Comparison of ENCODE assay signal across 9 cellular contexts in the genomic region with DNA sequence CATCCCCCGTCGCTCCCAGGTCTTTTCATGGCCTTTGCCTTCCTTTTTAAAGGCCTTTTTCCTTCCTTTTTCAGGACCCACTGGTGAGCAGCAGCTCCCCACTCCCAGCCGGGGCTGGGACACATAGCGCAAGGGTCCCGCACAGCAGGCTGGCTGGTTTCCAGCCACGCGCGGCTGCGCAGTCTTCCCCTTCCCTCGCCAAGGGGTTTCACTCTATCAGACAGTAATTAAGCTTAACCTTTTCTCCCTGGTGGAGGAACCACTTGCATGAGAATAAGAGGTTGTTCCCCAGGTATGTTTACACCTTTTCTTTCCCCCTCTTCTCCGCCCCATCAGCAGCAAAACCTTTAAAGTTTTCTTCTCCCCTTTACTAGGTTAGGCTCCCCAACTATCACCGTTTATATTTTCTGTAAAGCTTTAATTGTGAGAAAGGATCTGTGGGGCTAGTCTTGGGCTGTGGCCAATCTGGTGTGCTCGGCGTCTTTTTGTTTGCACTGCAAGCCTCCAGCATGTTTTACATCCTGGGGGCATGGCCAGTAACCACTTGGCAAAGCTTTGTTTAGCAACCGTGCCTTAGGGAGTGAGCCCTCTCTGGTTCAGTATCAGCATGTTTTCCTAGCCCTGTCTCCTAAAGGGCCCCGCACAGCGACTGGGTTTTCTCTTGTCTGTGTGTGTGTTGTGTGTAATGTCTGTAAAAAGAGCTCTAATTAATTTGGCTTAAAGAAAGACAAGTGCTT.
DNase-seq lines count a peak whose midpoint lies in the region; ATAC-seq and TF ChIP-seq lines count a peak whose summit lies in the region.
"Had no signal": no experiment of that assay in that cellular context is flagged by ENCODE, and none has a peak within 500 bp of the region (broad histone marks: within the 10 kb centered on the region; RNA-seq: fewer than 3 reads in every experiment).

No MANE protein-coding gene starts in this region.

- peak; percentile 88 for DNase-seq in DMS153 (lab: John Stamatoyannopoulos, UW)
- DNase-seq in NCI-H2227 (lab: John Stamatoyannopoulos, UW; ENCODE audit: unreplicated experiment), result peak; percentile 42
- DNase-seq in esophagus muscularis mucosa (ENCODE audit: extremely low spot score), result no peak
- peak; percentile 64 for DNase-seq in neural progenitor cell (ENCODE audit: low spot score)
- no peak for DNase-seq in CD4-positive, alpha-beta memory T cell
- DNase-seq in GM10266 (ENCODE audit: extremely low spot score), result no peak
- DNase-seq: SW 1271 had no signal

- peaks cover 2% of the 10 kb centered on the region for H3K9me3 Mint-ChIP-seq in neural progenitor cell
- peaks cover 0 to 1% (median 0%) of the 10 kb centered on the region in 8 donors for H3K9me3 Mint-ChIP-seq in CD4-positive, alpha-beta memory T cell

- H3K9ac ChIP-seq in neural progenitor cell, result no peak overlapping the region

- peaks cover 38% of the 10 kb centered on the region for H3F3A ChIP-seq in neural progenitor cell (ENCODE audit: low read depth)

- H3K27ac ChIP-seq in esophagus muscularis mucosa (replicated peaks in 1 of 4), result peak overlapping the region in 1 of 4 donors; percentile 40
- H3K27ac ChIP-seq in neural progenitor cell, result peak overlapping the region; percentile 69
- H3K27ac ChIP-seq in CD4-positive, alpha-beta memory T cell (ENCODE audit: low read depth, low read length), result no peak overlapping the region

- no peak for TF ChIP-seq POLR2A in esophagus muscularis mucosa (IDR thresholded peaks at IDR 0.05; ENCODE audit: low read depth)

- TF ChIP-seq CTCF in esophagus muscularis mucosa (IDR thresholded peaks at IDR 0.05) (no peak), neural progenitor cell (IDR thresholded peaks at IDR 0.05) (no peak), GM10266 (IDR thresholded peaks at IDR 0.05; ENCODE audit: control insufficient read depth, insufficient read depth, low read depth, missing control alignments) (no peak)

- H3K27me3 ChIP-seq in esophagus muscularis mucosa (no peaks in the 10 kb centered on the region), neural progenitor cell (no peaks in the 10 kb centered on the region)
- H3K27me3 ChIP-seq in CD4-positive, alpha-beta memory T cell (ENCODE audit: insufficient read depth, low read length), result no peaks in the 10 kb centered on the region

- H3K36me3 ChIP-seq in esophagus muscularis mucosa, result no peaks in the 10 kb centered on the region
- H3K36me3 ChIP-seq in neural progenitor cell, result no peaks in the 10 kb centered on the region
- no peaks in the 10 kb centered on the region for H3K36me3 ChIP-seq in CD4-positive, alpha-beta memory T cell (ENCODE audit: insufficient read depth, low read length)

- POLR2A ChIA-PET in CD4-positive, alpha-beta memory T cell (lab: Charles Lee; ENCODE audit: partially characterized antibody), result no interaction called here

- TF ChIP-seq EP300 in esophagus muscularis mucosa (IDR thresholded peaks at IDR 0.05), result no peak

- H3K9me3 ChIP-seq in esophagus muscularis mucosa (no peaks in the 10 kb centered on the region), neural progenitor cell (ENCODE audit: low read depth) (no peaks in the 10 kb centered on the region)
- H3K9me3 ChIP-seq in CD4-positive, alpha-beta memory T cell (ENCODE audit: control insufficient read depth in 1 of 2, low read length in 2 of 2), result no peaks in the 10 kb centered on the region

- peaks cover 3% of the 10 kb centered on the region for H3K27me3 Mint-ChIP-seq in neural progenitor cell (ENCODE audit: insufficient read depth, low read depth)
- peaks cover 6 to 9% of the 10 kb centered on the region in 2 donors for H3K27me3 Mint-ChIP-seq in CD4-positive, alpha-beta memory T cell

- peak overlapping the region; percentile 63 for H3K4me2 ChIP-seq in neural progenitor cell

- H3K4me3 ChIP-seq in esophagus muscularis mucosa (peak overlapping the region; percentile 32 to 54 (median 38)), neural progenitor cell (peak overlapping the region; percentile 3)
- no peak overlapping the region for H3K4me3 ChIP-seq in CD4-positive, alpha-beta memory T cell (ENCODE audit: low read length in 2 of 2)

- WGBS in esophagus muscularis mucosa, result 23% methylated on average over 17 of the region's 17 CpGs

- H3K4me1 ChIP-seq in esophagus muscularis mucosa, result peaks cover 3 to 16% (median 9%) of the 10 kb centered on the region in 4 donors
- H3K4me1 ChIP-seq in neural progenitor cell, result peaks cover 42% of the 10 kb centered on the region
- H3K4me1 ChIP-seq in CD4-positive, alpha-beta memory T cell (ENCODE audit: insufficient read depth, low read length), result no peaks in the 10 kb centered on the region

- peak overlapping the region; percentile 98 for H2AFZ ChIP-seq in neural progenitor cell (replicated peaks)

- intact Hi-C loops in esophagus muscularis mucosa (cut with DNase I), result no loop called here
- intact Hi-C loops in CD4-positive, alpha-beta memory T cell (cut with micrococcal nuclease), result no loop called here

- no peaks in the 10 kb centered on the region for H3K79me2 ChIP-seq in neural progenitor cell (ENCODE audit: low read depth)

- CTCF ChIA-PET in CD4-positive, alpha-beta memory T cell (lab: Charles Lee; ENCODE audit: partially characterized antibody), result interaction anchor here (1.4 kb wide), 1 partner anchor 19 kb away, joined by 6 read pairs; no protein-coding TSS in a partner anchor

- no peaks in the 10 kb centered on the region for H4K20me1 ChIP-seq in neural progenitor cell (ENCODE audit: low read depth)

- peak overlapping the region; percentile 50 for H3K27ac Mint-ChIP-seq in neural progenitor cell
- no peak overlapping the region for H3K27ac Mint-ChIP-seq in CD4-positive, alpha-beta memory T cell

- ATAC-seq in GM21576 (IDR thresholded peaks at IDR 0.05; ENCODE audit: unreplicated experiment) (no peak), HG03442 (IDR thresholded peaks at IDR 0.05; ENCODE audit: unreplicated experiment) (no peak)

- no peak overlapping the region for H3K4me3 Mint-ChIP-seq in neural progenitor cell
- H3K4me3 Mint-ChIP-seq in CD4-positive, alpha-beta memory T cell, result no peak overlapping the region

- H3K36me3 Mint-ChIP-seq in neural progenitor cell, result no peaks in the 10 kb centered on the region
- no peaks in the 10 kb centered on the region for H3K36me3 Mint-ChIP-seq in CD4-positive, alpha-beta memory T cell

- peaks cover 25% of the 10 kb centered on the region for H3K4me1 Mint-ChIP-seq in neural progenitor cell
- H3K4me1 Mint-ChIP-seq in CD4-positive, alpha-beta memory T cell, result peaks cover 0 to 2% (median 0%) of the 10 kb centered on the region in 4 donors

Comparison
In these comparisons a context has a peak if more than half of its experiments do, and no peak if none do; other contexts are left out.
1. DNase-seq: peak in DMS153 (single experiment), NCI-H2227 (single experiment) and neural progenitor cell (single experiment); none in esophagus muscularis mucosa (single experiment), CD4-positive, alpha-beta memory T cell (0 of 5) and GM10266 (single experiment).
2. H3K4me3 ChIP-seq: peak in esophagus muscularis mucosa (4 of 4) and neural progenitor cell (single experiment); none in CD4-positive, alpha-beta memory T cell (0 of 2).